Comparison of ENCODE assay signal across 1 cellular context in the genomic region with DNA sequence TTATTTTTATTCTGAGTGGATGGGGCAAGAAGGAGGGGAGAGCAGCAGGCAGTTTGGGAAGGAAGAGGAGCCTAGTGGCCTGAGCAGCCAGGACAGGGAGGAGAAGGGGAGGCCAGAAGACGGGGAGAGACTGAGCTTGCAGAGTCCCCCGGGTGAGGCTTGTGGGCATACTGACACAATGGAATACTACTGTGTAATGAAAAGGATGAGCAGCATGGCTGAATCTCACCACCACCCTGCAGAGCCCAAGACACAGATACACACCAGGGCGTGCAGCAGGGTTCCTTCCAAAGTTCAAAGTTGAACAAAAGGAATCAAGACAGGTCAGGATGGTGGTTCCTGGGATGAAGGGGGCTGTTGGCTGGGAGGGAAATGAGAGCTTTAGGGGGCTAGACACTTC.
TF ChIP-seq lines count a peak whose summit lies in the region.

No MANE protein-coding gene starts in this region.

TF ChIP-seq in HEK293, 187 proteins besides CTCF, POLR2A, EP300 and RAD21 (continued from another document):
- TF ChIP-seq ZNF555 (tag by site-specific recombination; conservative IDR thresholded peaks at IDR 0.05) (no peak), ZNF121 (tag by site-specific recombination; IDR thresholded peaks at IDR 0.05) (peak; percentile 33; the same call in 1 of the 2 replicates), ZNF114 (tag by site-specific recombination; IDR thresholded peaks at IDR 0.05) (no peak), ZNF140 (tag by site-specific recombination; IDR thresholded peaks at IDR 0.05) (no peak), ZNF626 (tag by site-specific recombination; IDR thresholded peaks at IDR 0.05) (no peak), MZF1 (tag by site-specific recombination; IDR thresholded peaks at IDR 0.05; ENCODE audit: borderline replicate concordance) (no peak)
